Comparison of ENCODE assay signal across 8 cellular contexts in genomic region chr21:45820171-45821091, GRCh38.
DNase-seq lines count a peak whose midpoint lies in the region; ATAC-seq and TF ChIP-seq lines count a peak whose summit lies in the region.

No MANE protein-coding gene starts in this region.

- no peak overlapping the region for H3K14ac ChIP-seq in neuronal stem cell (ENCODE audit: low read length)

- H3K4me1 ChIP-seq in neuronal stem cell (ENCODE audit: control insufficient read depth in 2 of 2, insufficient read depth in 1 of 2, low read depth in 1 of 2, low read length in 2 of 2) (peaks cover 4% of the 10 kb centered on the region in 2 donors), stomach (peaks cover 0 to 20% (median 3%) of the 10 kb centered on the region in 4 donors)

- no peak overlapping the region for H2BK120ac ChIP-seq in neuronal stem cell (ENCODE audit: low read depth, low read length)

- no peak overlapping the region for H2BK15ac ChIP-seq in neuronal stem cell (ENCODE audit: low read length)

- peaks cover 0 to 37% (median 0%) of the 10 kb centered on the region in 3 experiments for H3K27me3 ChIP-seq in neuronal stem cell (ENCODE audit: control insufficient read depth in 3 of 3, insufficient read depth in 3 of 3, low read depth in 1 of 3, low read length in 3 of 3)
- H3K27me3 ChIP-seq in stomach: peaks cover 0 to 43% (median 6%) of the 10 kb centered on the region in 3 donors

- peak overlapping the region; percentile 56 for H2AK5ac ChIP-seq in neuronal stem cell (ENCODE audit: low read depth, low read length)

- no peak for TF ChIP-seq EP300 in stomach (IDR thresholded peaks at IDR 0.05)

- intact Hi-C loops in stomach (cut with DNase I; ENCODE audit: low total_unique reads): loop anchor here (5.0 kb wide), 1 partner anchor 263 kb away; no protein-coding TSS in a partner anchor

- no peak overlapping the region for H3K4ac ChIP-seq in neuronal stem cell (ENCODE audit: low read length)

- H3K18ac ChIP-seq in neuronal stem cell (ENCODE audit: low read length): peak overlapping the region; percentile 9

- H3K4me3 ChIP-seq in fibroblast of pulmonary artery (replicated peaks; ENCODE audit: low read depth, low read length) (no peak overlapping the region), neuronal stem cell (ENCODE audit: low read length in 2 of 2) (peak overlapping the region in 1 of 2 donors; percentile 43), stomach (no peak overlapping the region)

- H3K23ac ChIP-seq in neuronal stem cell (ENCODE audit: low read depth, low read length, poor library complexity): no peak overlapping the region

- H3K27ac ChIP-seq in RWPE1: peak overlapping the region; percentile 69; the same call in 1 of the 2 replicates
- no peak overlapping the region for H3K27ac ChIP-seq in neuronal stem cell (replicated peaks; ENCODE audit: low read length)
- no peak overlapping the region for H3K27ac ChIP-seq in stomach

- H3K9me3 ChIP-seq in neuronal stem cell (replicated peaks in 1 of 2; ENCODE audit: control insufficient read depth in 2 of 2, insufficient read depth in 1 of 2, low read depth in 1 of 2, low read length in 2 of 2): no peaks in the 10 kb centered on the region
- H3K9me3 ChIP-seq in stomach: no peaks in the 10 kb centered on the region

- H2AFZ ChIP-seq in neuronal stem cell (ENCODE audit: low read length): peak overlapping the region; percentile 27

- H2BK12ac ChIP-seq in neuronal stem cell (ENCODE audit: low read length): peak overlapping the region; percentile 8

- H3K4me2 ChIP-seq in neuronal stem cell (ENCODE audit: insufficient read depth, low read length, poor library complexity, severe bottlenecking): no peak overlapping the region

- H4K8ac ChIP-seq in neuronal stem cell (ENCODE audit: low read depth, low read length): no peak overlapping the region

- H4K91ac ChIP-seq in neuronal stem cell (ENCODE audit: low read depth, low read length, poor library complexity): no peak overlapping the region

- WGBS in neuronal stem cell (ENCODE audit: extremely low coverage in 2 of 2, insufficient read length in 2 of 2, insufficient replicate concordance in 1 of 2), 2 donors: no CpG with 5 or more reads among the region's 31 CpGs
- 37 to 42% (median 38%) methylated on average over 21 to 31 of the region's 31 CpGs for WGBS in stomach, 5 donors

- DNase-seq in DMS53 (lab: John Stamatoyannopoulos, UW) (peak; percentile 87), M059J (ENCODE audit: low read depth) (peak; percentile 86), RWPE1 (ENCODE audit: low spot score) (peak; percentile 90), activated T-helper 1 cell treated with Interleukin-2 at 50 U/mL for 16 hours (ENCODE audit: low read depth) (peak; percentile 64), fibroblast of pulmonary artery (ENCODE audit: low read depth) (peak; percentile 94), neuronal stem cell (ENCODE audit: low spot score) (peak; percentile 86), stomach (peak; percentile 75)

- ATAC-seq in GM21526 (IDR thresholded peaks at IDR 0.05; ENCODE audit: low FRiP score, unreplicated experiment): no peak

- H3K9ac ChIP-seq in neuronal stem cell (ENCODE audit: low read depth, low read length, poor library complexity): peak overlapping the region; percentile 53

- TF ChIP-seq CTCF in RWPE1 (conservative IDR thresholded peaks at IDR 0.05; ENCODE audit: low read depth) (peak; percentile 87), fibroblast of pulmonary artery (IDR thresholded peaks at IDR 0.05; ENCODE audit: low read length, missing control alignments) (peak; percentile 89), stomach (IDR thresholded peaks at IDR 0.05) (peak in 5 of 7 experiments; percentile 47 to 82 (median 74))

- H3K79me1 ChIP-seq in neuronal stem cell (ENCODE audit: low read depth, low read length): no peaks in the 10 kb centered on the region

- CTCF ChIA-PET in RWPE1 (lab: Yijun Ruan, JAX): interaction anchor here (0.5 to 2.5 kb wide), 11 partner anchors 9 to 1356 kb away, joined by 3 to 9 read pairs (median 4); no protein-coding TSS in a partner anchor

- POLR2A ChIA-PET in RWPE1 (lab: Yijun Ruan, JAX; ENCODE audit: low non-redundant PET): no interaction called here

- no peaks in the 10 kb centered on the region for H3K36me3 ChIP-seq in neuronal stem cell (replicated peaks in 1 of 2; ENCODE audit: control insufficient read depth in 2 of 2, insufficient read depth in 2 of 2, low read length in 2 of 2)
- H3K36me3 ChIP-seq in stomach: no peaks in the 10 kb centered on the region

- no peak overlapping the region for H2BK5ac ChIP-seq in neuronal stem cell (ENCODE audit: low read length)

- no peak for TF ChIP-seq POLR2A in stomach (IDR thresholded peaks at IDR 0.05)
